25 cellular contexts compared by ENCODE assay signal in genomic region chr3:115292677-115293076, GRCh38.
"Had no signal": no experiment of that assay in that cellular context is flagged by ENCODE, and none has a peak within 500 bp of the region (broad histone marks: within the 10 kb centered on the region; RNA-seq: fewer than 3 reads in every experiment).

No MANE protein-coding gene starts in this region.

- H3K79me2 ChIP-seq: hepatocyte had no signal

- H3K27ac Mint-ChIP-seq: dendritic cell treated with granulocyte-macrophage colony-stimulating factor and Interleukin-4, amounts not matched to agents 40 ng/mL and 50 ng/mL, for 4 days; effector memory CD8-positive, alpha-beta T cell; endodermal cell had no signal

- H3K9me3 ChIP-seq: colonic mucosa, esophagus muscularis mucosa, esophagus squamous epithelium, gastrocnemius medialis, gastroesophageal sphincter, heart left ventricle, heart right ventricle had no signal

- H3K9me3 Mint-ChIP-seq: dendritic cell treated with granulocyte-macrophage colony-stimulating factor and Interleukin-4, amounts not matched to agents 40 ng/mL and 50 ng/mL, for 4 days; effector memory CD8-positive, alpha-beta T cell; endodermal cell had no signal

- H3K4me3 ChIP-seq: colonic mucosa, coronary artery, dorsolateral prefrontal cortex, esophagus muscularis mucosa, esophagus squamous epithelium, gastrocnemius medialis, gastroesophageal sphincter, heart left ventricle, heart right ventricle, hepatocyte had no signal

- H3K4me1 Mint-ChIP-seq: endodermal cell had no signal

- H3K36me3 ChIP-seq: colonic mucosa, esophagus muscularis mucosa, esophagus squamous epithelium, gastrocnemius medialis, gastroesophageal sphincter, heart left ventricle, heart right ventricle had no signal

- H3K4me3 Mint-ChIP-seq: dendritic cell treated with granulocyte-macrophage colony-stimulating factor and Interleukin-4, amounts not matched to agents 40 ng/mL and 50 ng/mL, for 4 days; effector memory CD8-positive, alpha-beta T cell; endodermal cell had no signal

- H3K27ac ChIP-seq: colonic mucosa, coronary artery, dorsolateral prefrontal cortex, epithelial cell of prostate, esophagus muscularis mucosa, esophagus squamous epithelium, foreskin keratinocyte, gastroesophageal sphincter, heart left ventricle, heart right ventricle, hepatocyte had no signal

- H3K27me3 ChIP-seq: colonic mucosa, dorsolateral prefrontal cortex, esophagus muscularis mucosa, esophagus squamous epithelium, foreskin keratinocyte, gastrocnemius medialis, gastroesophageal sphincter, heart left ventricle, heart right ventricle, hepatocyte had no signal

- H2AFZ ChIP-seq: hepatocyte had no signal

- H3K4me1 ChIP-seq: colonic mucosa, esophagus squamous epithelium, foreskin keratinocyte had no signal

- H3K27me3 Mint-ChIP-seq: dendritic cell treated with granulocyte-macrophage colony-stimulating factor and Interleukin-4, amounts not matched to agents 40 ng/mL and 50 ng/mL, for 4 days; effector memory CD8-positive, alpha-beta T cell had no signal

- ATAC-seq: effector memory CD8-positive, alpha-beta T cell; esophagus mucosa; foreskin keratinocyte; gastroesophageal sphincter had no signal

- DNase-seq: colonic mucosa; cortex of kidney; dermis blood vessel endothelial cell; effector CD4-positive, alpha-beta T cell; effector CD8-positive, alpha-beta T cell; effector memory CD4-positive, alpha-beta T cell; effector memory CD8-positive, alpha-beta T cell; endodermal cell; erythroblast; esophagus squamous epithelium; foreskin keratinocyte; foreskin melanocyte; gastrocnemius medialis; glutamatergic neuron; head of caudate nucleus; heart left ventricle; heart right ventricle had no signal

- H3K4me2 ChIP-seq: hepatocyte had no signal
